Comparison of ENCODE assay signal across 8 cellular contexts in genomic region chr7:120941064-120941463, GRCh38. TPM values are rescaled to one million over a fixed set of nuclear protein-coding genes. Genes with fewer than 3 reads are reported as not detected.
DNase-seq lines count a peak whose midpoint lies in the region; ATAC-seq, FAIRE-seq and TF ChIP-seq lines count a peak whose summit lies in the region.

No MANE protein-coding gene starts in this region.

- peaks cover 2% of the 10 kb centered on the region for H3K27me3 ChIP-seq in astrocyte (ENCODE audit: insufficient read depth, low read length)
- H3K27me3 ChIP-seq in ovary: no peaks in the 10 kb centered on the region

- H3K9ac ChIP-seq in astrocyte (ENCODE audit: low read length): no peak overlapping the region

- no peak for TF ChIP-seq EP300 in ovary (IDR thresholded peaks at IDR 0.05)

- TF ChIP-seq CTCF in astrocyte (IDR thresholded peaks at IDR 0.05; ENCODE audit: insufficient read depth, low read depth, low read length): peak; percentile 11
- TF ChIP-seq CTCF in osteocyte (IDR thresholded peaks at IDR 0.05): peak; percentile 54
- TF ChIP-seq CTCF in ovary (IDR thresholded peaks at IDR 0.05): no peak

- H3K4me1 ChIP-seq in astrocyte (ENCODE audit: insufficient read depth, low read length) (no peaks in the 10 kb centered on the region), ovary (ENCODE audit: insufficient read depth) (no peaks in the 10 kb centered on the region)

- in situ Hi-C loops in G401 (cut with HindIII; ENCODE audit: low sequenced_read_pairs): no loop called here

- H3K27ac ChIP-seq in astrocyte (ENCODE audit: low read depth, low read length) (no peak overlapping the region), ovary (no peak overlapping the region)

- ATAC-seq in GM18502 (IDR thresholded peaks at IDR 0.05; ENCODE audit: poor library complexity, unreplicated experiment) (peak; percentile 78), HG03175 (IDR thresholded peaks at IDR 0.05; ENCODE audit: unreplicated experiment) (peak; percentile 47)

- H3K27ac Mint-ChIP-seq in astrocyte (ENCODE audit: unreplicated experiment): no peak overlapping the region
- H3K27ac Mint-ChIP-seq in osteocyte (ENCODE audit: unreplicated experiment): no peak overlapping the region

- intact Hi-C loops in ovary (cut with DNase I): no loop called here

- TF ChIP-seq POLR2A in ovary (IDR thresholded peaks at IDR 0.05): no peak

- H3K4me1 Mint-ChIP-seq in astrocyte (ENCODE audit: low read depth, unreplicated experiment) (no peaks in the 10 kb centered on the region), osteocyte (ENCODE audit: unreplicated experiment) (no peaks in the 10 kb centered on the region)

- H3K27me3 Mint-ChIP-seq in astrocyte (ENCODE audit: low read depth, unreplicated experiment): no peaks in the 10 kb centered on the region
- H3K27me3 Mint-ChIP-seq in osteocyte (ENCODE audit: unreplicated experiment): peaks cover 15% of the 10 kb centered on the region

- H3K4me3 ChIP-seq in astrocyte (ENCODE audit: insufficient read depth, low read depth, low read length) (no peak overlapping the region), ovary (no peak overlapping the region)

- H3K4me2 ChIP-seq in astrocyte (ENCODE audit: low read length): no peak overlapping the region

- WGBS in ovary, 3 donors: 22 to 40% (median 24%) methylated on average over 1 of the region's 1 CpG

- DNase-seq in astrocyte (ENCODE audit: low read depth) (no peak), osteocyte (ENCODE audit: extremely low spot score, unreplicated experiment) (no peak), middle frontal gyrus (ENCODE audit: extremely low spot score, low spot score) (no peak), NCI-H2196 (lab: John Stamatoyannopoulos, UW; ENCODE audit: unreplicated experiment) (no peak), ovary (no peak), G401 (ENCODE audit: low spot score) (no peak)

- H3K36me3 Mint-ChIP-seq in astrocyte (ENCODE audit: low read depth, unreplicated experiment) (no peaks in the 10 kb centered on the region), osteocyte (ENCODE audit: unreplicated experiment) (no peaks in the 10 kb centered on the region)

- H2AFZ ChIP-seq in astrocyte (ENCODE audit: low read depth, low read length): no peak overlapping the region

- FAIRE-seq in astrocyte (lab: Jason Lieb, UNC): no peak

- no peaks in the 10 kb centered on the region for H3K36me3 ChIP-seq in astrocyte (ENCODE audit: insufficient read depth, low read length)
- H3K36me3 ChIP-seq in ovary: no peaks in the 10 kb centered on the region

- no peaks in the 10 kb centered on the region for H3K9me3 Mint-ChIP-seq in astrocyte (ENCODE audit: unreplicated experiment)
- H3K9me3 Mint-ChIP-seq in osteocyte (ENCODE audit: unreplicated experiment): no peaks in the 10 kb centered on the region

- no peaks in the 10 kb centered on the region for H3K79me2 ChIP-seq in astrocyte (ENCODE audit: insufficient read depth, low read length)

- H3K9me3 ChIP-seq in astrocyte (ENCODE audit: insufficient read depth, low read depth, low read length): no peaks in the 10 kb centered on the region
- H3K9me3 ChIP-seq in ovary: no peaks in the 10 kb centered on the region

- H4K20me1 ChIP-seq in astrocyte (ENCODE audit: insufficient read depth, low read length): no peaks in the 10 kb centered on the region

- H3K4me3 Mint-ChIP-seq in astrocyte (ENCODE audit: unreplicated experiment) (no peak overlapping the region), osteocyte (ENCODE audit: unreplicated experiment) (no peak overlapping the region)

RNA-seq across cellular contexts. Expression of gene ING3, which starts 9.5 kb away (rescaled TPM):
- total RNA-seq in astrocyte (6.5 and 8.6 TPM in 2 replicates), osteocyte (20.2 and 20.7 TPM in 2 replicates), ovary (10 to 100 TPM; 10.1 to 19.1 (median 17.0) TPM)
- 10 to 100 TPM; 14.8 to 19.5 TPM for polyA plus RNA-seq in ovary
- total RNA-seq in G401 (2014; rRNA removed; shearing (Covaris generic)): 8.5 and 18.9 TPM in 2 replicates

RNA-seq across cellular contexts. Expression of gene CPED1, which starts 47.4 kb away (rescaled TPM):
- total RNA-seq in astrocyte (6.0 and 6.1 TPM in 2 replicates), osteocyte (3.4 and 3.9 TPM in 2 replicates), ovary (100 to 1,000 TPM in 4 of 7 donors, 10 to 100 TPM in 3; 62.7 to 127 (median 102) TPM)
- polyA plus RNA-seq in ovary: 10 to 100 TPM; 42.1 to 54.1 TPM
- 21.5 and 30.7 TPM in 2 replicates for total RNA-seq in G401 (2014; rRNA removed; shearing (Covaris generic))

Comparison
In these comparisons a context has a peak if more than half of its experiments do, and no peak if none do; other contexts are left out.
1. CTCF ChIP-seq: peak in astrocyte (single experiment) and osteocyte (single experiment); none in ovary (0 of 3).